Comparison of ENCODE assay signal across 7 cellular contexts in the genomic region with DNA sequence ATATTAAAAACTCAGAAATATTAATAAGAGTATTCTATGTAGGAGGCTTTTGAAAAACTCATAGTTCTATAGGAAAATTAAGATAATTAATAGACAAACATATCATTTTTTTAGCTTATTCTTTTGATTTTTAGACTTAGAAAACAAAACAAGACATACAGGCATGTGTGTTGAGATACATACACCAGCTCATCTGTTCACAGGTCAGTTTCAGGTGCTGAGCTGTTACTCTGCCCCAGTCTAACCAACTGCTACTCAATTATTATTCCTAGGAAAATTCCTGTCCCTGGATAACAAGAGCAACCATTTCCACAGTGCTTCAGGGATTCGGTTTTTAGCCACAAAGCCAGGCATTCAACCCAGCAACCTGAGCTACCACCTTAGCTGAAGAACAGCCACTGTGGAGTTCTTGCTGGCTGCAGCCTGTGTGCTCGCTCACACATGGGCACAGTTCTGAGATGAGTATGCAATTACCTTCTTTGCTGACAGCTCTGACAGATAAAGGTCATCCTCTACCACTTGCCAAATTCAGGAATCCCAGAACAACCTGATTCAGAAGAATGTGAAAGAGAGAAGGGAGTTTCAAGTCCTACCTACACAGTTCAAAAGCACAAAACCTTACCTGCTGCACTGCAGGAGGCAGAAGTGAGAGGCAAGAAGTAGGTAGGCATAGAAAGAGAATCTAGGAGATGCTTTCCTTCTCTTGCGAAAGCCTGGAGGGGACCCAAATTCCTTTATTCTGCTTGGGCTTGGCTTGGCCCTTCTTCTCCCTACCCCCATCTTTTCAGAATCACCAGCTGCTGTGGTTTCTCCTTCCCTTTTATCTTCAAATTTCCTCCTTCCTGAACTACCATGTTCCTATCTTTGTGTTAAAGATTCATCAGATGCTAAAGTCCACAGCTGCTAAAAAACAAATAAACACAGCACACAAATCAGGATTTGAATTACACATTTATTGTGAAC.
A peak's percentile ranks its signal among the peaks of the same experiment; 100 is the strongest.
DNase-seq lines count a peak whose midpoint lies in the region; ATAC-seq and TF ChIP-seq lines count a peak whose summit lies in the region.

No MANE protein-coding gene starts in this region.

- H3K27ac ChIP-seq in body of pancreas = peak overlapping the region in 1 of 4 donors; percentile 12
- peak overlapping the region; percentile 62 for H3K27ac ChIP-seq in psoas muscle
- H3K27ac ChIP-seq in prostate gland = no peak overlapping the region

- no peaks in the 10 kb centered on the region for H3K27me3 ChIP-seq in body of pancreas
- H3K27me3 ChIP-seq in psoas muscle (ENCODE audit: insufficient read depth in 3 of 3, low read length in 2 of 3) = no peaks in the 10 kb centered on the region
- H3K27me3 ChIP-seq in prostate gland (replicated peaks; ENCODE audit: insufficient read depth) = no peaks in the 10 kb centered on the region

- TF ChIP-seq POLR2A in body of pancreas (IDR thresholded peaks at IDR 0.05) = no peak
- TF ChIP-seq POLR2A in prostate gland (IDR thresholded peaks at IDR 0.05) = no peak

- DNase-seq in NCI-H2029 treated with DMSO at 0.1 percent for 48 hours (lab: John Stamatoyannopoulos, UW) (peak; percentile 56), body of pancreas (no peak), psoas muscle (no peak), DMS114 treated with DMSO at 0.1 percent for 48 hours (lab: John Stamatoyannopoulos, UW; ENCODE audit: unreplicated experiment) (no peak), prostate gland (ENCODE audit: low spot score) (no peak)

- no peaks in the 10 kb centered on the region for H3K9me3 ChIP-seq in body of pancreas
- H3K9me3 ChIP-seq in psoas muscle = no peaks in the 10 kb centered on the region
- H3K9me3 ChIP-seq in prostate gland = no peaks in the 10 kb centered on the region

- no peak for TF ChIP-seq CTCF in body of pancreas (IDR thresholded peaks at IDR 0.05)
- TF ChIP-seq CTCF in psoas muscle (IDR thresholded peaks at IDR 0.05) = no peak
- no peak for TF ChIP-seq CTCF in prostate gland (IDR thresholded peaks at IDR 0.05)

- WGBS in body of pancreas, 2 donors = 45 to 48% methylated on average over 3 of the region's 3 CpGs
- WGBS in psoas muscle, 3 donors = 25 to 50% (median 29%) methylated on average over 3 of the region's 3 CpGs
- 56% methylated on average over 3 of the region's 3 CpGs for WGBS in prostate gland

- peak; percentile 52 for ATAC-seq in GM21360 (IDR thresholded peaks at IDR 0.05; ENCODE audit: unreplicated experiment)
- ATAC-seq in body of pancreas = peak; percentile 33
- peak; percentile 63 to 84 (median 68) for ATAC-seq in psoas muscle
- no peak for ATAC-seq in HG02571 (IDR thresholded peaks at IDR 0.05; ENCODE audit: unreplicated experiment)

- intact Hi-C loops in body of pancreas (cut with DNase I) (no loop called here), psoas muscle (cut with DNase I) (loop anchor here (5.0 kb wide), 4 partner anchors 42 to 82 kb away; no protein-coding TSS in a partner anchor), prostate gland (cut with DNase I) (no loop called here)

- H3K4me3 ChIP-seq in body of pancreas (no peak overlapping the region), psoas muscle (peak overlapping the region; percentile 5), prostate gland (no peak overlapping the region)

- H3K4me1 ChIP-seq in body of pancreas (peaks cover 43% of the 10 kb centered on the region), psoas muscle (peaks cover 71% of the 10 kb centered on the region), prostate gland (replicated peaks) (no peaks in the 10 kb centered on the region)

- no peaks in the 10 kb centered on the region for H3K36me3 ChIP-seq in body of pancreas (replicated peaks in 1 of 2; ENCODE audit: insufficient read depth in 1 of 2, low read depth in 2 of 2)
- no peaks in the 10 kb centered on the region for H3K36me3 ChIP-seq in psoas muscle (ENCODE audit: insufficient read depth in 1 of 2, low read depth in 1 of 2)
- no peaks in the 10 kb centered on the region for H3K36me3 ChIP-seq in prostate gland

Comparison
In these comparisons a context has a peak if more than half of its experiments do, and no peak if none do; other contexts are left out.
1. intact Hi-C loops: an anchor here in psoas muscle (5.0 kb wide); none called in body of pancreas and prostate gland.